ENCODE assay signal across 23 cellular contexts in genomic region chr3:111794701-111795100, GRCh38.
DNase-seq lines count a peak whose midpoint lies in the region; ATAC-seq and TF ChIP-seq lines count a peak whose summit lies in the region.
"Had no signal": no experiment of that assay in that cellular context is flagged by ENCODE, and none has a peak within 500 bp of the region (broad histone marks: within the 10 kb centered on the region; RNA-seq: fewer than 3 reads in every experiment).

No MANE protein-coding gene starts in this region.

- DNase-seq in AG09309 (ENCODE audit: low read depth) (peak; percentile 50), EH (ENCODE audit: low read depth) (peak; percentile 58), adipocyte (ENCODE audit: low read depth) (peak; percentile 74), fibroblast of the conjunctiva (ENCODE audit: low read depth) (peak; percentile 34), posterior vena cava (ENCODE audit: low spot score) (no peak), Kasumi-1 (lab: John Stamatoyannopoulos, UW) (no peak)
- DNase-seq in activated CD8-positive, alpha-beta memory T cell treated with anti-CD3 and anti-CD28 coated beads, Interleukin-2, amount 10 ng/mL, durations not matched to agents 7 days and 5 days = no peak
- DNase-seq: CD4-positive, CD25-positive, alpha-beta regulatory T cell; COR-L47; GF-D8; GOT3; KBM-7; MV-4-11; NCI-H1694 treated with DMSO at 0.1 percent for 48 hours; NCI-H226; NCI-H524; NCI-H82; PC-3; SJCRH30 had no signal

- H3K36me3 Mint-ChIP-seq in activated CD8-positive, alpha-beta memory T cell treated with anti-CD3 and anti-CD28 coated beads, Interleukin-2, amount 10 ng/mL, durations not matched to agents 7 days and 5 days = no peaks in the 10 kb centered on the region
- H3K36me3 Mint-ChIP-seq: CD4-positive, CD25-positive, alpha-beta regulatory T cell had no signal

- H3K4me3 ChIP-seq in AG09309 (ENCODE audit: control insufficient read depth, low read depth, low read length) = no peak overlapping the region
- no peak overlapping the region for H3K4me3 ChIP-seq in adipocyte (ENCODE audit: low read length)
- H3K4me3 ChIP-seq: SJCRH30 had no signal

- H3K9ac ChIP-seq in adipocyte (ENCODE audit: low read length) = no peak overlapping the region

- intact Hi-C loops in posterior vena cava (cut with DNase I) = no loop called here

- no peaks in the 10 kb centered on the region for H3K9me3 Mint-ChIP-seq in activated CD8-positive, alpha-beta memory T cell treated with anti-CD3 and anti-CD28 coated beads, Interleukin-2, amount 10 ng/mL, durations not matched to agents 7 days and 5 days (ENCODE audit: low read depth)

- H3K4me3 Mint-ChIP-seq in activated CD8-positive, alpha-beta memory T cell treated with anti-CD3 and anti-CD28 coated beads, Interleukin-2, amount 10 ng/mL, durations not matched to agents 7 days and 5 days = no peak overlapping the region
- H3K4me3 Mint-ChIP-seq: B cell; CD4-positive, CD25-positive, alpha-beta regulatory T cell had no signal

- H3K36me3 ChIP-seq in adipocyte (ENCODE audit: control insufficient read depth, insufficient read depth, low read length, severe bottlenecking) = no peaks in the 10 kb centered on the region
- H3K36me3 ChIP-seq: SJCRH30 had no signal

- no peak for TF ChIP-seq CTCF in AG09309 (IDR thresholded peaks at IDR 0.05; ENCODE audit: control insufficient read depth, insufficient read depth, low read depth, low read length, missing control alignments)

- H3K27me3 Mint-ChIP-seq in activated CD8-positive, alpha-beta memory T cell treated with anti-CD3 and anti-CD28 coated beads, Interleukin-2, amount 10 ng/mL, durations not matched to agents 7 days and 5 days = no peaks in the 10 kb centered on the region

- no peaks in the 10 kb centered on the region for H3K27me3 ChIP-seq in adipocyte (replicated peaks; ENCODE audit: control insufficient read depth, insufficient read depth, low read length)
- H3K27me3 ChIP-seq: SJCRH30 had no signal

- no peaks in the 10 kb centered on the region for H3K4me1 Mint-ChIP-seq in activated CD8-positive, alpha-beta memory T cell treated with anti-CD3 and anti-CD28 coated beads, Interleukin-2, amount 10 ng/mL, durations not matched to agents 7 days and 5 days
- H3K4me1 Mint-ChIP-seq: B cell; CD4-positive, CD25-positive, alpha-beta regulatory T cell had no signal

- no peak overlapping the region for H3K27ac Mint-ChIP-seq in activated CD8-positive, alpha-beta memory T cell treated with anti-CD3 and anti-CD28 coated beads, Interleukin-2, amount 10 ng/mL, durations not matched to agents 7 days and 5 days
- H3K27ac Mint-ChIP-seq: B cell; CD4-positive, CD25-positive, alpha-beta regulatory T cell had no signal

- H3K9me3 ChIP-seq in adipocyte (ENCODE audit: control insufficient read depth, low read length) = no peaks in the 10 kb centered on the region
- H3K9me3 ChIP-seq: SJCRH30 had no signal

- CTCF ChIA-PET in activated CD8-positive, alpha-beta memory T cell treated with anti-CD3 and anti-CD28 coated beads, Interleukin-2, amount 10 ng/mL, durations not matched to agents 7 days and 5 days (lab: Charles Lee) = no interaction called here

- no peak for ATAC-seq in HG03139 (IDR thresholded peaks at IDR 0.05; ENCODE audit: unreplicated experiment)
- no peak for ATAC-seq in activated CD8-positive, alpha-beta memory T cell treated with anti-CD3 and anti-CD28 coated beads, Interleukin-2, amount 10 ng/mL, durations not matched to agents 7 days and 5 days
- ATAC-seq: HCT116, HepG2, PC-3 had no signal

- peaks cover 18% of the 10 kb centered on the region for H3K4me1 ChIP-seq in adipocyte (ENCODE audit: control insufficient read depth, insufficient read depth, low read length)
- H3K4me1 ChIP-seq: SJCRH30 had no signal

Comparison
In these comparisons a context has a peak if more than half of its experiments do, and no peak if none do; other contexts are left out.
1. DNase-seq: peak in AG09309 (single experiment), EH (single experiment), adipocyte (single experiment) and fibroblast of the conjunctiva (single experiment); none in posterior vena cava (single experiment), activated CD8-positive, alpha-beta memory T cell treated with anti-CD3 and anti-CD28 coated beads, Interleukin-2, amount 10 ng/mL, durations not matched to agents 7 days and 5 days (single experiment) and Kasumi-1 (0 of 2).